In the genomic region with DNA sequence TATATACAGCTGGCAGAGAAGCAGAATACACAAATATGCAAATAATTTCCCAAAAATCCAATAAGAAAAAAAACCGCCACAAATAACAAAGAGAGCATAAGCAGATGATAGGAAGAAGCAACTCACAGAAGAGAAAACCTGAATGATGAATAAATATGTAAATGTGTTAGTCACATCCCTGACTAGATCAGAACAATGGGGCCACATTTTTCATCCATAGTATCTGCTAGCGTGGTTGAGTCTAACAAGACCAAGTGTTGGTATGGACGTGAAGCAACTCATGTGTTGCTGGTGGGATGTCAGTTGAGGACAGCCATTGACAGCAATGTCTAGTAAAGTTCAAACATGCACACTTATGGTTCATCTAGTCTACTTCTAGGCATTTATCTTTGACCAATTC, we compare ENCODE assay signal across 42 cellular contexts. TPM values are rescaled to one million over a fixed set of nuclear protein-coding genes. Genes with fewer than 3 reads are reported as not detected.
"Had no signal": no experiment of that assay in that cellular context is flagged by ENCODE, and none has a peak within 500 bp of the region (broad histone marks: within the 10 kb centered on the region; RNA-seq: fewer than 3 reads in every experiment).

No MANE protein-coding gene starts in this region.

- H3K27ac Mint-ChIP-seq: activated B cell treated with CpG ODN at 0.5 μM for 24 hours; activated CD4-positive, alpha-beta memory T cell treated with anti-CD3 and anti-CD28 coated beads for 36 hours; activated naive CD4-positive, alpha-beta T cell treated with anti-CD3 and anti-CD28 coated beads, Interleukin-2, amount 10 ng/mL, durations not matched to agents 7 days and 5 days; activated naive CD8-positive, alpha-beta T cell; activated naive CD8-positive, alpha-beta T cell treated with anti-CD3 and anti-CD28 coated beads, Interleukin-2, amount 50 U/mL, for 24 hours; activated T-helper 1 cell treated with anti-CD3 and anti-CD28 coated beads, Interleukin-12 subunit alpha, Interleukin-12 subunit beta, Interleukin-2, Interleukin-4 antibody, amounts not matched to agents 30 ng/mL and 10 ng/mL and 1 ng/mL, durations not matched to agents 14 hours and 24 hours and 36 hours had no signal

- DNase-seq: activated B cell treated with CpG ODN at 0.5 μM for 24 hours; activated CD4-positive, alpha-beta memory T cell treated with anti-CD3 and anti-CD28 coated beads for 36 hours; activated CD4-positive, alpha-beta T cell treated with anti-CD3 and anti-CD28 coated beads for 4 hours; activated CD4-positive, alpha-beta T cell treated with anti-CD3 and anti-CD28 coated beads, Interleukin-2, amount 50 U/mL, for 1 hour; activated CD4-positive, CD25-positive, alpha-beta regulatory T cell treated with anti-CD3 and anti-CD28 coated beads, Interleukin-2, amount 50 U/mL, for 72 hours; activated CD8-positive, alpha-beta memory T cell treated with anti-CD3 and anti-CD28 coated beads, Interleukin-2, amount 50 U/mL, for 4 hours; activated effector memory CD4-positive, alpha-beta T cell treated with Interleukin-2 at 50 U/mL for 16 hours; activated naive CD4-positive, alpha-beta T cell treated with anti-CD3 and anti-CD28 coated beads, Interleukin-2, amount 10 ng/mL, durations not matched to agents 7 days and 5 days; activated naive CD8-positive, alpha-beta T cell treated with anti-CD3 and anti-CD28 coated beads, Interleukin-2, amount 50 U/mL, for 24 hours; activated T-cell treated with anti-CD3 and anti-CD28 coated beads for 4 hours; activated T-cell treated with anti-CD3 and anti-CD28 coated beads, Interleukin-2, amount 50 U/mL, for 4 hours; anterior cingulate cortex; brain microvascular endothelial cell; Kasumi-1; KG1; MM.1S; MV-4-11; NCI-H1092; NCI-H1417; NCI-H146; NCI-H187; NCI-H2029 treated with DMSO at 0.1 percent for 48 hours; NCI-H2107; NCI-H2171; NCI-H510A; NCI-H526; NCI-H748 treated with DMSO at 0.1 percent for 48 hours; OCI-M1; SIG-M5; SW 1271; T-helper 1 cell; T-helper 2 cell; T-helper 9 cell had no signal

- H3K36me3 ChIP-seq: brain microvascular endothelial cell, cardiac muscle cell had no signal

- ATAC-seq: activated naive CD8-positive, alpha-beta T cell treated with anti-CD3 and anti-CD28 coated beads, Interleukin-2, amount 50 U/mL, for 24 hours; activated T-cell treated with anti-CD3 and anti-CD28 coated beads, Interleukin-2, amount 50 U/mL, for 4 hours; Panc1; Right ventricle myocardium inferior; SK-N-SH treated with all-trans-retinoic acid at 6 μM for 48 hours had no signal

- H3K9me3 Mint-ChIP-seq: activated B cell treated with CpG ODN at 0.5 μM for 24 hours; activated CD4-positive, alpha-beta memory T cell treated with anti-CD3 and anti-CD28 coated beads for 36 hours; activated naive CD4-positive, alpha-beta T cell treated with anti-CD3 and anti-CD28 coated beads, Interleukin-2, amount 10 ng/mL, durations not matched to agents 7 days and 5 days; activated naive CD8-positive, alpha-beta T cell treated with anti-CD3 and anti-CD28 coated beads, Interleukin-2, amount 50 U/mL, for 24 hours; activated T-cell treated with anti-CD3 and anti-CD28 coated beads, Interleukin-2, amount 50 U/mL, for 4 hours; activated T-helper 1 cell treated with anti-CD3 and anti-CD28 coated beads, Interleukin-12 subunit alpha, Interleukin-12 subunit beta, Interleukin-2, Interleukin-4 antibody, amounts not matched to agents 30 ng/mL and 10 ng/mL and 1 ng/mL, durations not matched to agents 14 hours and 24 hours and 36 hours; central memory CD8-positive, alpha-beta T cell had no signal

- H3K4me1 Mint-ChIP-seq: activated B cell treated with CpG ODN at 0.5 μM for 24 hours; central memory CD8-positive, alpha-beta T cell had no signal

- H3K4me3 ChIP-seq: cardiac muscle cell had no signal

- H3K4me3 Mint-ChIP-seq: activated B cell treated with CpG ODN at 0.5 μM for 24 hours; activated CD4-positive, alpha-beta memory T cell treated with anti-CD3 and anti-CD28 coated beads for 36 hours; activated naive CD4-positive, alpha-beta T cell treated with anti-CD3 and anti-CD28 coated beads, Interleukin-2, amount 10 ng/mL, durations not matched to agents 7 days and 5 days; activated naive CD8-positive, alpha-beta T cell; activated naive CD8-positive, alpha-beta T cell treated with anti-CD3 and anti-CD28 coated beads, Interleukin-2, amount 50 U/mL, for 24 hours; activated T-cell treated with anti-CD3 and anti-CD28 coated beads, Interleukin-2, amount 50 U/mL, for 4 hours; activated T-helper 1 cell treated with anti-CD3 and anti-CD28 coated beads, Interleukin-12 subunit alpha, Interleukin-12 subunit beta, Interleukin-2, Interleukin-4 antibody, amounts not matched to agents 30 ng/mL and 10 ng/mL and 1 ng/mL, durations not matched to agents 14 hours and 24 hours and 36 hours; central memory CD8-positive, alpha-beta T cell had no signal

- H3K36me3 Mint-ChIP-seq: activated CD4-positive, alpha-beta memory T cell treated with anti-CD3 and anti-CD28 coated beads for 36 hours; activated naive CD4-positive, alpha-beta T cell treated with anti-CD3 and anti-CD28 coated beads, Interleukin-2, amount 10 ng/mL, durations not matched to agents 7 days and 5 days; activated naive CD8-positive, alpha-beta T cell had no signal

- H3K27ac ChIP-seq: brain microvascular endothelial cell, cardiac muscle cell, VCaP had no signal

RNA-seq across cellular contexts. Expression of gene SLC22A3, which starts 3.9 kb away (rescaled TPM):
- total RNA-seq: activated B cell treated with CpG ODN at 0.5 μM for 24 hours; activated CD4-positive, alpha-beta memory T cell treated with anti-CD3 and anti-CD28 coated beads for 36 hours; activated T-helper 1 cell treated with anti-CD3 and anti-CD28 coated beads, Interleukin-12 subunit alpha, Interleukin-12 subunit beta, Interleukin-2, Interleukin-4 antibody, amounts not matched to agents 30 ng/mL and 10 ng/mL and 1 ng/mL, durations not matched to agents 14 hours and 24 hours and 36 hours; SK-MEL-5 had no signal
- polyA plus RNA-seq: cardiac muscle cell had no signal
